1 cellular context compared by ENCODE assay signal in genomic region chr1:198837276-198838021, GRCh38.
A peak's percentile ranks its signal among the peaks of the same experiment; 100 is the strongest.
TF ChIP-seq lines count a peak whose summit lies in the region.

No MANE protein-coding gene starts in this region.

TF ChIP-seq in HEK293, 187 proteins besides CTCF, POLR2A, EP300 and RAD21 (continued from another document and continues in another):
- TF ChIP-seq, protein P1, sequence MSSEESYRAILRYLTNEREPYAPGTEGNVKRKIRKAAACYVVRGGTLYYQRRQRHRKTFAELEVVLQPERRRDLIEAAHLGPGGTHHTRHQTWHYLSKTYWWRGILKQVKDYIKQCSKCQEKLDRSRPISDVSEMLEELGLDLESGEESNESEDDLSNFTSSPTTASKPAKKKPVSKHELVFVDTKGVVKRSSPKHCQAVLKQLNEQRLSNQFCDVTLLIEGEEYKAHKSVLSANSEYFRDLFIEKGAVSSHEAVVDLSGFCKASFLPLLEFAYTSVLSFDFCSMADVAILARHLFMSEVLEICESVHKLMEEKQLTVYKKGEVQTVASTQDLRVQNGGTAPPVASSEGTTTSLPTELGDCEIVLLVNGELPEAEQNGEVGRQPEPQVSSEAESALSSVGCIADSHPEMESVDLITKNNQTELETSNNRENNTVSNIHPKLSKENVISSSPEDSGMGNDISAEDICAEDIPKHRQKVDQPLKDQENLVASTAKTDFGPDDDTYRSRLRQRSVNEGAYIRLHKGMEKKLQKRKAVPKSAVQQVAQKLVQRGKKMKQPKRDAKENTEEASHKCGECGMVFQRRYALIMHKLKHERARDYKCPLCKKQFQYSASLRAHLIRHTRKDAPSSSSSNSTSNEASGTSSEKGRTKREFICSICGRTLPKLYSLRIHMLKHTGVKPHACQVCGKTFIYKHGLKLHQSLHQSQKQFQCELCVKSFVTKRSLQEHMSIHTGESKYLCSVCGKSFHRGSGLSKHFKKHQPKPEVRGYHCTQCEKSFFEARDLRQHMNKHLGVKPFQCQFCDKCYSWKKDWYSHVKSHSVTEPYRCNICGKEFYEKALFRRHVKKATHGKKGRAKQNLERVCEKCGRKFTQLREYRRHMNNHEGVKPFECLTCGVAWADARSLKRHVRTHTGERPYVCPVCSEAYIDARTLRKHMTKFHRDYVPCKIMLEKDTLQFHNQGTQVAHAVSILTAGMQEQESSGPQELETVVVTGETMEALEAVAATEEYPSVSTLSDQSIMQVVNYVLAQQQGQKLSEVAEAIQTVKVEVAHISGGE (tag by site-specific recombination; conservative IDR thresholded peaks at IDR 0.05; ENCODE audit: low read depth) = no peak; the same call in 1 of the 2 replicates
- TF ChIP-seq ZNF596 (tag by site-specific recombination; IDR thresholded peaks at IDR 0.05) (peak; percentile 69), OVOL3 (tag by site-specific recombination; IDR thresholded peaks at IDR 0.05) (peak; percentile 91), PRDM2 (tag by site-specific recombination; IDR thresholded peaks at IDR 0.05; ENCODE audit: borderline replicate concordance) (no peak), ZNF623 (tag by site-specific recombination; IDR thresholded peaks at IDR 0.05) (no peak), ZNF266 (tag by site-specific recombination; IDR thresholded peaks at IDR 0.05; ENCODE audit: low read depth) (no peak), ZNF514 (tag by site-specific recombination; IDR thresholded peaks at IDR 0.05) (no peak), ZNF248 (tag by site-specific recombination; IDR thresholded peaks at IDR 0.05) (no peak), ZSCAN5A (tag by site-specific recombination; IDR thresholded peaks at IDR 0.05) (no peak), ZNF660 (tag by site-specific recombination; IDR thresholded peaks at IDR 0.05) (no peak), HOXC10 (CRISPR knock-in tag; IDR thresholded peaks at IDR 0.05) (no peak), KLF8 (tag by site-specific recombination; IDR thresholded peaks at IDR 0.05) (no peak; the same call in none of the 2 replicates), ZNF169 (tag by site-specific recombination; IDR thresholded peaks at IDR 0.05) (no peak), RBAK (tag by site-specific recombination; IDR thresholded peaks at IDR 0.05) (no peak), SP7 (tag by site-specific recombination; IDR thresholded peaks at IDR 0.05) (peak; percentile 71), ZFP3 (tag by site-specific recombination; IDR thresholded peaks at IDR 0.05; ENCODE audit: low read depth) (peak; percentile 48; the same call in 1 of the 2 replicates), ZNF610 (tag by site-specific recombination; IDR thresholded peaks at IDR 0.05; ENCODE audit: borderline replicate concordance) (peak; percentile 91), ZBTB17 (tag by site-specific recombination; IDR thresholded peaks at IDR 0.05) (peak; percentile 54; the same call in 1 of the 2 replicates), INSM2 (tag by site-specific recombination; IDR thresholded peaks at IDR 0.05) (peak; percentile 63), ZNF114 (tag by site-specific recombination; IDR thresholded peaks at IDR 0.05) (no peak), ZNF785 (tag by site-specific recombination; IDR thresholded peaks at IDR 0.05) (no peak), PRDM1 (tag by site-specific recombination; IDR thresholded peaks at IDR 0.05) (no peak), ZNF280D (tag by site-specific recombination; IDR thresholded peaks at IDR 0.05) (no peak), ZEB2 (tag by site-specific recombination; IDR thresholded peaks at IDR 0.05) (peak; percentile 36; the same call in 1 of the 2 replicates), TRIM28 (IDR thresholded peaks at IDR 0.05; ENCODE audit: borderline replicate concordance, low read length) (peak; percentile 84), ZNF132 (tag by site-specific recombination; IDR thresholded peaks at IDR 0.05; ENCODE audit: borderline replicate concordance) (no peak), ZSCAN16 (tag by site-specific recombination; IDR thresholded peaks at IDR 0.05) (0 out of 2 replicates have a peak, but pooled peaks have one; percentile 63), ZNF214 (tag by site-specific recombination; IDR thresholded peaks at IDR 0.05; ENCODE audit: borderline replicate concordance) (no peak), GLI2 (tag by site-specific recombination; IDR thresholded peaks at IDR 0.05; ENCODE audit: borderline replicate concordance, low read depth) (peak; percentile 93)
- TF ChIP-seq, protein P2, sequence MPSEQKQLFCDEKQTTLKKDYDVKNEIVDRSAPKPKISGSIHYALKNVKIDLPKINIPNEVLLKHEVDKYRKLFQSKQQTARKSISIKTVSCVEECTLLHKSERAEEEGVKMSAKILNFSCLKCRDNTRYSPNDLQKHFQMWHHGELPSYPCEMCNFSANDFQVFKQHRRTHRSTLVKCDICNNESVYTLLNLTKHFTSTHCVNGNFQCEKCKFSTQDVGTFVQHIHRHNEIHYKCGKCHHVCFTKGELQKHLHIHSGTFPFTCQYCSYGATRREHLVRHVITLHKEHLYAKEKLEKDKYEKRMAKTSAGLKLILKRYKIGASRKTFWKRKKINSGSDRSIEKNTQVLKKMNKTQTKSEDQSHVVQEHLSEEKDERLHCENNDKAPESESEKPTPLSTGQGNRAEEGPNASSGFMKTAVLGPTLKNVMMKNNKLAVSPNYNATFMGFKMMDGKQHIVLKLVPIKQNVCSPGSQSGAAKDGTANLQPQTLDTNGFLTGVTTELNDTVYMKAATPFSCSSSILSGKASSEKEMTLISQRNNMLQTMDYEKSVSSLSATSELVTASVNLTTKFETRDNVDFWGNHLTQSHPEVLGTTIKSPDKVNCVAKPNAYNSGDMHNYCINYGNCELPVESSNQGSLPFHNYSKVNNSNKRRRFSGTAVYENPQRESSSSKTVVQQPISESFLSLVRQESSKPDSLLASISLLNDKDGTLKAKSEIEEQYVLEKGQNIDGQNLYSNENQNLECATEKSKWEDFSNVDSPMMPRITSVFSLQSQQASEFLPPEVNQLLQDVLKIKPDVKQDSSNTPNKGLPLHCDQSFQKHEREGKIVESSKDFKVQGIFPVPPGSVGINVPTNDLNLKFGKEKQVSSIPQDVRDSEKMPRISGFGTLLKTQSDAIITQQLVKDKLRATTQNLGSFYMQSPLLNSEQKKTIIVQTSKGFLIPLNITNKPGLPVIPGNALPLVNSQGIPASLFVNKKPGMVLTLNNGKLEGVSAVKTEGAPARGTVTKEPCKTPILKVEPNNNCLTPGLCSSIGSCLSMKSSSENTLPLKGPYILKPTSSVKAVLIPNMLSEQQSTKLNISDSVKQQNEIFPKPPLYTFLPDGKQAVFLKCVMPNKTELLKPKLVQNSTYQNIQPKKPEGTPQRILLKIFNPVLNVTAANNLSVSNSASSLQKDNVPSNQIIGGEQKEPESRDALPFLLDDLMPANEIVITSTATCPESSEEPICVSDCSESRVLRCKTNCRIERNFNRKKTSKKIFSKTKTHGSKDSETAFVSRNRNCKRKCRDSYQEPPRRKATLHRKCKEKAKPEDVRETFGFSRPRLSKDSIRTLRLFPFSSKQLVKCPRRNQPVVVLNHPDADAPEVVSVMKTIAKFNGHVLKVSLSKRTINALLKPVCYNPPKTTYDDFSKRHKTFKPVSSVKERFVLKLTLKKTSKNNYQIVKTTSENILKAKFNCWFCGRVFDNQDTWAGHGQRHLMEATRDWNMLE (tag by site-specific recombination; conservative IDR thresholded peaks at IDR 0.05; ENCODE audit: low read depth) = no peak
- TF ChIP-seq, protein P3, sequence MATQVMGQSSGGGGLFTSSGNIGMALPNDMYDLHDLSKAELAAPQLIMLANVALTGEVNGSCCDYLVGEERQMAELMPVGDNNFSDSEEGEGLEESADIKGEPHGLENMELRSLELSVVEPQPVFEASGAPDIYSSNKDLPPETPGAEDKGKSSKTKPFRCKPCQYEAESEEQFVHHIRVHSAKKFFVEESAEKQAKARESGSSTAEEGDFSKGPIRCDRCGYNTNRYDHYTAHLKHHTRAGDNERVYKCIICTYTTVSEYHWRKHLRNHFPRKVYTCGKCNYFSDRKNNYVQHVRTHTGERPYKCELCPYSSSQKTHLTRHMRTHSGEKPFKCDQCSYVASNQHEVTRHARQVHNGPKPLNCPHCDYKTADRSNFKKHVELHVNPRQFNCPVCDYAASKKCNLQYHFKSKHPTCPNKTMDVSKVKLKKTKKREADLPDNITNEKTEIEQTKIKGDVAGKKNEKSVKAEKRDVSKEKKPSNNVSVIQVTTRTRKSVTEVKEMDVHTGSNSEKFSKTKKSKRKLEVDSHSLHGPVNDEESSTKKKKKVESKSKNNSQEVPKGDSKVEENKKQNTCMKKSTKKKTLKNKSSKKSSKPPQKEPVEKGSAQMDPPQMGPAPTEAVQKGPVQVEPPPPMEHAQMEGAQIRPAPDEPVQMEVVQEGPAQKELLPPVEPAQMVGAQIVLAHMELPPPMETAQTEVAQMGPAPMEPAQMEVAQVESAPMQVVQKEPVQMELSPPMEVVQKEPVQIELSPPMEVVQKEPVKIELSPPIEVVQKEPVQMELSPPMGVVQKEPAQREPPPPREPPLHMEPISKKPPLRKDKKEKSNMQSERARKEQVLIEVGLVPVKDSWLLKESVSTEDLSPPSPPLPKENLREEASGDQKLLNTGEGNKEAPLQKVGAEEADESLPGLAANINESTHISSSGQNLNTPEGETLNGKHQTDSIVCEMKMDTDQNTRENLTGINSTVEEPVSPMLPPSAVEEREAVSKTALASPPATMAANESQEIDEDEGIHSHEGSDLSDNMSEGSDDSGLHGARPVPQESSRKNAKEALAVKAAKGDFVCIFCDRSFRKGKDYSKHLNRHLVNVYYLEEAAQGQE (tag by site-specific recombination; IDR thresholded peaks at IDR 0.05) = no peak
